In genomic region chr9:112555844-112556482, GRCh38 we compare ENCODE assay signal across 2 cellular contexts.
TF ChIP-seq lines count a peak whose summit lies in the region.

No MANE protein-coding gene starts in this region.

TF ChIP-seq in SK-N-SH, 30 proteins besides CTCF, POLR2A, EP300 and RAD21 (continued from another document):
- TF ChIP-seq, protein P1, sequence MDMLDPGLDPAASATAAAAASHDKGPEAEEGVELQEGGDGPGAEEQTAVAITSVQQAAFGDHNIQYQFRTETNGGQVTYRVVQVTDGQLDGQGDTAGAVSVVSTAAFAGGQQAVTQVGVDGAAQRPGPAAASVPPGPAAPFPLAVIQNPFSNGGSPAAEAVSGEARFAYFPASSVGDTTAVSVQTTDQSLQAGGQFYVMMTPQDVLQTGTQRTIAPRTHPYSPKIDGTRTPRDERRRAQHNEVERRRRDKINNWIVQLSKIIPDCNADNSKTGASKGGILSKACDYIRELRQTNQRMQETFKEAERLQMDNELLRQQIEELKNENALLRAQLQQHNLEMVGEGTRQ (IDR thresholded peaks at IDR 0.05; ENCODE audit: borderline replicate concordance, low read depth, low read length): no peak
- TF ChIP-seq FOXM1 (IDR thresholded peaks at IDR 0.05; ENCODE audit: low read depth): no peak
- no peak for TF ChIP-seq RXRA (IDR thresholded peaks at IDR 0.05; ENCODE audit: borderline replicate concordance, low read depth)
- no peak for TF ChIP-seq NRF1 (IDR thresholded peaks at IDR 0.05; ENCODE audit: low read depth, low read length)
- no peak for TF ChIP-seq POLR2AphosphoS5 (IDR thresholded peaks at IDR 0.05; ENCODE audit: low read depth, low read length)
- TF ChIP-seq SIN3A (IDR thresholded peaks at IDR 0.05; ENCODE audit: borderline replicate concordance, low read depth, low read length): no peak
- no peak for TF ChIP-seq MEF2A (IDR thresholded peaks at IDR 0.05; ENCODE audit: borderline replicate concordance, low read depth)
- TF ChIP-seq TEAD4 (IDR thresholded peaks at IDR 0.05; ENCODE audit: borderline replicate concordance, insufficient read depth): no peak
- TF ChIP-seq ZBTB33 (IDR thresholded peaks at IDR 0.05; ENCODE audit: borderline replicate concordance, low read depth): no peak
- TF ChIP-seq GATA2 (CRISPR knock-in tag; IDR thresholded peaks at IDR 0.05): no peak

TF ChIP-seq in SK-N-SH treated with all-trans-retinoic acid at 6 μM for 48 hours, 23 proteins besides CTCF, POLR2A, EP300 and RAD21 (continued from another document):
- TF ChIP-seq ZNF565 (CRISPR knock-in tag; conservative IDR thresholded peaks at IDR 0.05; ENCODE audit: low read depth) (no peak), TSHZ2 (CRISPR knock-in tag; IDR thresholded peaks at IDR 0.05) (no peak), GLIS3 (CRISPR knock-in tag; IDR thresholded peaks at IDR 0.05) (no peak)
